In genomic region chr9:7912037-7912535, GRCh38 we compare ENCODE assay signal across 34 cellular contexts.
"Had no signal": no experiment of that assay in that cellular context is flagged by ENCODE, and none has a peak within 500 bp of the region (broad histone marks: within the 10 kb centered on the region; RNA-seq: fewer than 3 reads in every experiment).

No MANE protein-coding gene starts in this region.

- H3K36me3 Mint-ChIP-seq: activated CD8-positive, alpha-beta memory T cell treated with anti-CD3 and anti-CD28 coated beads, Interleukin-2, amount 10 ng/mL, durations not matched to agents 7 days and 5 days; activated naive CD4-positive, alpha-beta T cell treated with anti-CD3 and anti-CD28 coated beads, Interleukin-2, amount 10 ng/mL, durations not matched to agents 7 days and 5 days; activated naive CD8-positive, alpha-beta T cell; brain; T-cell had no signal

- H3K27me3 ChIP-seq: SJSA1 had no signal

- H3K4me3 ChIP-seq: K562, SJSA1 had no signal

- H3K27me3 Mint-ChIP-seq: activated B cell treated with CpG ODN at 0.5 μM for 24 hours; activated CD4-positive, alpha-beta memory T cell treated with anti-CD3 and anti-CD28 coated beads, Interleukin-2, amount 10 ng/mL, durations not matched to agents 7 days and 5 days; activated CD8-positive, alpha-beta memory T cell treated with anti-CD3 and anti-CD28 coated beads, Interleukin-2, amount 10 ng/mL, durations not matched to agents 7 days and 5 days; activated naive CD4-positive, alpha-beta T cell treated with anti-CD3 and anti-CD28 coated beads, Interleukin-2, amount 10 ng/mL, durations not matched to agents 7 days and 5 days; activated naive CD8-positive, alpha-beta T cell; T-cell had no signal

- H3K4me3 Mint-ChIP-seq: activated B cell treated with CpG ODN at 0.5 μM for 24 hours; activated CD4-positive, alpha-beta memory T cell treated with anti-CD3 and anti-CD28 coated beads, Interleukin-2, amount 10 ng/mL, durations not matched to agents 7 days and 5 days; activated CD8-positive, alpha-beta memory T cell treated with anti-CD3 and anti-CD28 coated beads, Interleukin-2, amount 10 ng/mL, durations not matched to agents 7 days and 5 days; activated naive CD4-positive, alpha-beta T cell treated with anti-CD3 and anti-CD28 coated beads, Interleukin-2, amount 10 ng/mL, durations not matched to agents 7 days and 5 days; activated naive CD8-positive, alpha-beta T cell; activated naive CD8-positive, alpha-beta T cell treated with anti-CD3 and anti-CD28 coated beads, Interleukin-2, amount 50 U/mL, for 24 hours; brain; T-cell had no signal

- H3K27ac Mint-ChIP-seq: activated B cell treated with CpG ODN at 0.5 μM for 24 hours; activated CD4-positive, alpha-beta memory T cell treated with anti-CD3 and anti-CD28 coated beads, Interleukin-2, amount 10 ng/mL, durations not matched to agents 7 days and 5 days; activated CD8-positive, alpha-beta memory T cell treated with anti-CD3 and anti-CD28 coated beads, Interleukin-2, amount 10 ng/mL, durations not matched to agents 7 days and 5 days; activated naive CD4-positive, alpha-beta T cell treated with anti-CD3 and anti-CD28 coated beads, Interleukin-2, amount 10 ng/mL, durations not matched to agents 7 days and 5 days; activated naive CD8-positive, alpha-beta T cell; activated naive CD8-positive, alpha-beta T cell treated with anti-CD3 and anti-CD28 coated beads, Interleukin-2, amount 50 U/mL, for 24 hours; brain; T-cell had no signal

- DNase-seq: activated B cell treated with CpG ODN at 0.5 μM for 24 hours; activated CD4-positive, alpha-beta memory T cell treated with anti-CD3 and anti-CD28 coated beads, Interleukin-2, amount 10 ng/mL, durations not matched to agents 7 days and 5 days; activated CD4-positive, alpha-beta T cell treated with anti-CD3 and anti-CD28 coated beads for 4 hours; activated CD4-positive, CD25-positive, alpha-beta regulatory T cell treated with anti-CD3 and anti-CD28 coated beads, Interleukin-2, amount 50 U/mL, for 72 hours; activated CD8-positive, alpha-beta memory T cell treated with anti-CD3 and anti-CD28 coated beads for 24 hours; activated CD8-positive, alpha-beta memory T cell treated with anti-CD3 and anti-CD28 coated beads, Interleukin-2, amount 10 ng/mL, durations not matched to agents 7 days and 5 days; activated CD8-positive, alpha-beta memory T cell treated with anti-CD3 and anti-CD28 coated beads, Interleukin-2, amount 50 U/mL, for 48 hours; activated effector memory CD4-positive, alpha-beta T cell treated with Interleukin-2 at 50 U/mL for 16 hours; activated naive CD4-positive, alpha-beta T cell treated with anti-CD3 and anti-CD28 coated beads, Interleukin-2, amount 10 ng/mL, durations not matched to agents 7 days and 5 days; activated naive CD8-positive, alpha-beta T cell treated with anti-CD3 and anti-CD28 coated beads, Interleukin-2, amount 50 U/mL, for 24 hours; activated T-cell treated with anti-CD3 and anti-CD28 coated beads, Interleukin-2, amount 50 U/mL, for 48 hours; anterior cingulate cortex; central memory CD4-positive, alpha-beta T cell; NCI-H1092 treated with DMSO at 0.1 percent for 48 hours; NCI-H1417; NCI-H146; NCI-H187; NCI-H2029 treated with DMSO at 0.1 percent for 48 hours; NCI-H2107; NCI-H2171; NCI-H510A; NCI-H526; NCI-H748 treated with DMSO at 0.1 percent for 48 hours; NK-92 treated with Interleukin-12 subunit alpha and Interleukin-12 subunit beta, amount 100 ng/mL, for 24 hours; SHP77 treated with DMSO at 0.1 percent for 48 hours; T-cell; T-helper 2 cell; T-helper 9 cell had no signal

- H3K4me1 ChIP-seq: SJSA1 had no signal

- H3K4me1 Mint-ChIP-seq: activated B cell treated with CpG ODN at 0.5 μM for 24 hours; activated CD4-positive, alpha-beta memory T cell treated with anti-CD3 and anti-CD28 coated beads, Interleukin-2, amount 10 ng/mL, durations not matched to agents 7 days and 5 days; activated naive CD8-positive, alpha-beta T cell treated with anti-CD3 and anti-CD28 coated beads, Interleukin-2, amount 50 U/mL, for 24 hours had no signal

- H3K36me3 ChIP-seq: SJSA1 had no signal

- H3K9me3 ChIP-seq: SJSA1 had no signal

- ATAC-seq: activated CD8-positive, alpha-beta memory T cell treated with anti-CD3 and anti-CD28 coated beads, Interleukin-2, amount 10 ng/mL, durations not matched to agents 7 days and 5 days; activated naive CD8-positive, alpha-beta T cell treated with anti-CD3 and anti-CD28 coated beads, Interleukin-2, amount 50 U/mL, for 24 hours; K562; SK-N-SH treated with all-trans-retinoic acid at 6 μM for 48 hours; T-cell had no signal

- H3K27ac ChIP-seq: SJSA1, VCaP had no signal
